In genomic region chr11:93054881-93055280, GRCh38 we compare ENCODE assay signal across 9 cellular contexts.
DNase-seq lines count a peak whose midpoint lies in the region; ATAC-seq, FAIRE-seq and TF ChIP-seq lines count a peak whose summit lies in the region.
"Had no signal": no experiment of that assay in that cellular context is flagged by ENCODE, and none has a peak within 500 bp of the region (broad histone marks: within the 10 kb centered on the region; RNA-seq: fewer than 3 reads in every experiment).

No MANE protein-coding gene starts in this region.

- DNase-seq in A172 (ENCODE audit: low spot score) (peak; percentile 88), NB4 (ENCODE audit: low read depth) (peak; percentile 60), endothelial cell of umbilical vein (ENCODE audit: low read depth, low spot score) (peak; percentile 59), NCI-H748 treated with DMSO at 0.1 percent for 48 hours (lab: John Stamatoyannopoulos, UW) (no peak), NCI-H1694 treated with DMSO at 0.1 percent for 48 hours (lab: John Stamatoyannopoulos, UW) (no peak), spleen (no peak)
- DNase-seq in effector CD8-positive, alpha-beta T cell (lab: John Stamatoyannopoulos, UW): no peak
- DNase-seq: effector CD4-positive, alpha-beta T cell had no signal

- H3K36me3 ChIP-seq in endothelial cell of umbilical vein (ENCODE audit: control insufficient read depth in 2 of 2, extremely low read depth in 1 of 2, insufficient read depth in 2 of 2, low read length in 2 of 2): no peaks in the 10 kb centered on the region
- no peaks in the 10 kb centered on the region for H3K36me3 ChIP-seq in spleen

- POLR2A ChIA-PET in endothelial cell of umbilical vein (lab: Charles Lee): no interaction called here

- no TSS peak for BruUV-seq in endothelial cell of umbilical vein (replicated peaks; lab: Mats Ljungman, UMichigan)

- dilution Hi-C loops in endothelial cell of umbilical vein (cut with MboI; ENCODE audit: extremely low pct_ligation_motif_present, low sequenced_read_pairs): no loop called here

- H3K4me2 ChIP-seq in endothelial cell of umbilical vein (ENCODE audit: insufficient read depth, low read length): no peak overlapping the region

- H3K27me3 ChIP-seq in endothelial cell of umbilical vein (ENCODE audit: control insufficient read depth in 2 of 2, insufficient read depth in 2 of 2, low read length in 2 of 2) (no peaks in the 10 kb centered on the region), spleen (replicated peaks in 1 of 7) (no peaks in the 10 kb centered on the region)

- H3K9ac ChIP-seq in endothelial cell of umbilical vein (replicated peaks; ENCODE audit: extremely low read depth, insufficient read depth, low read length): no peak overlapping the region

- H4K20me1 ChIP-seq in endothelial cell of umbilical vein (replicated peaks; ENCODE audit: control insufficient read depth, extremely low read depth, insufficient read depth, low read length): no peaks in the 10 kb centered on the region

- no peaks in the 10 kb centered on the region for H3K9me1 ChIP-seq in endothelial cell of umbilical vein (replicated peaks; ENCODE audit: control insufficient read depth, extremely low read depth, insufficient read depth, low read length)

- no peaks in the 10 kb centered on the region for H3K9me3 ChIP-seq in endothelial cell of umbilical vein (replicated peaks; ENCODE audit: control insufficient read depth, insufficient read depth, low read length)
- peaks cover 0 to 7% (median 3%) of the 10 kb centered on the region in 8 donors for H3K9me3 ChIP-seq in spleen

- TF ChIP-seq CTCF in NB4 (IDR thresholded peaks at IDR 0.05; ENCODE audit: low read depth, low read length): no peak
- TF ChIP-seq CTCF in endothelial cell of umbilical vein (IDR thresholded peaks at IDR 0.05; ENCODE audit: extremely low read depth in 1 of 2, insufficient read depth in 1 of 2, low read depth in 1 of 2, low read length in 2 of 2): no peak
- TF ChIP-seq CTCF in spleen (IDR thresholded peaks at IDR 0.05 in 8 of 11, conservative IDR thresholded peaks at IDR 0.05 in 3 of 11): no peak

- no peaks in the 10 kb centered on the region for H3K4me1 ChIP-seq in endothelial cell of umbilical vein (ENCODE audit: control insufficient read depth, extremely low read depth, insufficient read depth, low read length)
- H3K4me1 ChIP-seq in spleen: no peaks in the 10 kb centered on the region

- H3K27ac ChIP-seq in endothelial cell of umbilical vein (ENCODE audit: insufficient read depth, low read depth, low read length): no peak overlapping the region
- H3K27ac ChIP-seq in spleen: no peak overlapping the region

- intact Hi-C loops in endothelial cell of umbilical vein (cut with micrococcal nuclease) (no loop called here), spleen (cut with DNase I; ENCODE audit: low total_unique reads) (no loop called here)

- 47 to 67% (median 58%) methylated on average over 2 of the region's 2 CpGs for WGBS in spleen, 5 donors

- CTCF ChIA-PET in endothelial cell of umbilical vein (lab: Charles Lee): no interaction called here

- ATAC-seq in GM18867 (IDR thresholded peaks at IDR 0.05; ENCODE audit: unreplicated experiment): peak; percentile 75

- no peak overlapping the region for H2AFZ ChIP-seq in endothelial cell of umbilical vein (ENCODE audit: low read depth, low read length)

- TF ChIP-seq POLR2A in NB4 (IDR thresholded peaks at IDR 0.05; ENCODE audit: extremely low read depth, insufficient read length) (no peak), endothelial cell of umbilical vein (IDR thresholded peaks at IDR 0.05; ENCODE audit: low read depth, low read length) (no peak), spleen (IDR thresholded peaks at IDR 0.05) (no peak)

- H3K4me3 ChIP-seq in NB4 (ENCODE audit: low read depth, low read length) (no peak overlapping the region), endothelial cell of umbilical vein (replicated peaks in 1 of 3; ENCODE audit: insufficient read depth in 1 of 3, low read depth in 1 of 3, low read length in 3 of 3) (no peak overlapping the region), spleen (no peak overlapping the region)

- no peak for FAIRE-seq in endothelial cell of umbilical vein (lab: Jason Lieb, UNC)

- H3K79me2 ChIP-seq in endothelial cell of umbilical vein (ENCODE audit: control insufficient read depth, insufficient read depth, low read length): no peaks in the 10 kb centered on the region

TF ChIP-seq in endothelial cell of umbilical vein, 7 proteins besides CTCF, POLR2A, EP300 and RAD21:
- TF ChIP-seq JUN (IDR thresholded peaks at IDR 0.05; ENCODE audit: borderline replicate concordance, insufficient read depth, insufficient read length, low read depth) (peak; percentile 46), FOS (IDR thresholded peaks at IDR 0.05; ENCODE audit: borderline replicate concordance, insufficient read depth, low read length) (peak; percentile 95), MAX (IDR thresholded peaks at IDR 0.05; ENCODE audit: insufficient read depth, insufficient read length) (no peak)

Comparison
In these comparisons a context has a peak if more than half of its experiments do, and no peak if none do; other contexts are left out.
1. DNase-seq: peak in A172 (single experiment), NB4 (single experiment) and endothelial cell of umbilical vein (single experiment); none in NCI-H748 treated with DMSO at 0.1 percent for 48 hours (single experiment), NCI-H1694 treated with DMSO at 0.1 percent for 48 hours (single experiment), spleen (single experiment) and effector CD8-positive, alpha-beta T cell (single experiment).